ENCODE assay signal across 9 cellular contexts in the genomic region with DNA sequence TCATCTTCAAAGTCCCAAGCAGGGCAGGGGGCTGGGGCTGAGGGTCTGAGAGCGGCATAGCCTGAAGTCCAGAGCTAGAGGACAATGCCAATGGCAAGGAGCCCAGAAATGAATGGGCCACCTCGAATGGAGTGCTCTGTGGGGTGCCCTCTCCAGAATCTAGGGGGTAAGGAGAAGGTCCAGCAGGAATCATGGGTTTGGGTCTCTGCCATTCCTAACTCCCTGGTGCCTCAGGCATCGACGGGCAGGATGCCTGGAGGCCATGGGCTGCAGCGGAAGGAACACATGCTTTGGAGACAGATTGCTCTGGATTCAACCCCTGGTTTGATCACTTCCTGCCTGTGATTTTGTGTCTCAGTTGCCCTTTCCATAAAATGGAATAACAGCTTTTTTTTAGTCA. TPM values are rescaled to one million over a fixed set of nuclear protein-coding genes. Genes with fewer than 3 reads are reported as not detected.
DNase-seq lines count a peak whose midpoint lies in the region; TF ChIP-seq lines count a peak whose summit lies in the region.
"Not testable (repeated sequence)": the region's sequence is repeated elsewhere in the genome, so short reads cannot be mapped to it uniquely, and the experiment has no call there.
"Had no signal": no experiment of that assay in that cellular context is flagged by ENCODE, and none has a peak within 500 bp of the region (broad histone marks: within the 10 kb centered on the region; RNA-seq: fewer than 3 reads in every experiment).

No MANE protein-coding gene starts in this region.

- not testable (repeated sequence) for H3K36me3 ChIP-seq in neuronal stem cell (replicated peaks in 1 of 2; ENCODE audit: control insufficient read depth in 2 of 2, insufficient read depth in 2 of 2, low read length in 2 of 2)

- H2AFZ ChIP-seq in neuronal stem cell (ENCODE audit: low read length), result not testable (repeated sequence)

- H3K14ac ChIP-seq in neuronal stem cell (ENCODE audit: low read length), result not testable (repeated sequence)

- peak overlapping the region; percentile 53 for H2AK5ac ChIP-seq in neuronal stem cell (ENCODE audit: low read depth, low read length)

- peaks cover 22% of the 10 kb centered on the region for H3K4me1 Mint-ChIP-seq in glutamatergic neuron (ENCODE audit: low read depth, unreplicated experiment)

- not testable (repeated sequence) for H2BK120ac ChIP-seq in neuronal stem cell (ENCODE audit: low read depth, low read length)

- DNase-seq in A172 (ENCODE audit: low spot score) (peak; percentile 19), Daoy (ENCODE audit: low read depth) (peak; percentile 16), M059J (ENCODE audit: low read depth) (peak; percentile 75), RPMI7951 (ENCODE audit: low read depth) (peak; percentile 5), astrocyte of the hippocampus (ENCODE audit: low read depth, low spot score) (peak; percentile 32)
- not testable (repeated sequence) for DNase-seq in glutamatergic neuron; neuronal stem cell (ENCODE audit: low spot score)

- not testable (repeated sequence) for H3K36me3 Mint-ChIP-seq in glutamatergic neuron (ENCODE audit: unreplicated experiment)

- not testable (repeated sequence) for H3K4me3 Mint-ChIP-seq in glutamatergic neuron (ENCODE audit: unreplicated experiment)

- H3K27ac Mint-ChIP-seq in glutamatergic neuron (ENCODE audit: unreplicated experiment), result peak overlapping the region; percentile 28

- H2BK15ac ChIP-seq in neuronal stem cell (ENCODE audit: low read length), result not testable (repeated sequence)

- H4K91ac ChIP-seq in neuronal stem cell (ENCODE audit: low read depth, low read length, poor library complexity), result not testable (repeated sequence)

- not testable (repeated sequence) for H3K9me3 Mint-ChIP-seq in glutamatergic neuron (ENCODE audit: unreplicated experiment)

- H3K27me3 ChIP-seq in neuronal stem cell (ENCODE audit: control insufficient read depth in 3 of 3, insufficient read depth in 3 of 3, low read depth in 1 of 3, low read length in 3 of 3), result not testable (repeated sequence)

- WGBS in neuronal stem cell (ENCODE audit: extremely low coverage in 2 of 2, insufficient read length in 2 of 2, insufficient replicate concordance in 1 of 2), 2 donors, result no CpG with 5 or more reads among the region's 5 CpGs

- H2BK5ac ChIP-seq in neuronal stem cell (ENCODE audit: low read length), result not testable (repeated sequence)

- peak overlapping the region; percentile 3 for H3K18ac ChIP-seq in neuronal stem cell (ENCODE audit: low read length)

- not testable (repeated sequence) for H3K4me3 ChIP-seq in neuronal stem cell (ENCODE audit: low read length in 2 of 2)

- H4K8ac ChIP-seq in neuronal stem cell (ENCODE audit: low read depth, low read length), result not testable (repeated sequence)

- H2BK12ac ChIP-seq in neuronal stem cell (ENCODE audit: low read length), result not testable (repeated sequence)

- H3K9ac ChIP-seq in neuronal stem cell (ENCODE audit: low read depth, low read length, poor library complexity), result not testable (repeated sequence)

- not testable (repeated sequence) for H3K4ac ChIP-seq in neuronal stem cell (ENCODE audit: low read length)

- not testable (repeated sequence) for TF ChIP-seq CTCF in glutamatergic neuron (IDR thresholded peaks at IDR 0.05; ENCODE audit: partially characterized antibody, unreplicated experiment)

- H3K23ac ChIP-seq in neuronal stem cell (ENCODE audit: low read depth, low read length, poor library complexity), result not testable (repeated sequence)

- H3K4me2 ChIP-seq in neuronal stem cell (ENCODE audit: insufficient read depth, low read length, poor library complexity, severe bottlenecking), result not testable (repeated sequence)

- H3K9me3 ChIP-seq in neuronal stem cell (replicated peaks in 1 of 2; ENCODE audit: control insufficient read depth in 2 of 2, insufficient read depth in 1 of 2, low read depth in 1 of 2, low read length in 2 of 2), result not testable (repeated sequence)

- peaks cover 11% of the 10 kb centered on the region for H3K27me3 Mint-ChIP-seq in glutamatergic neuron (ENCODE audit: unreplicated experiment)

- not testable (repeated sequence) for H3K27ac ChIP-seq in neuronal stem cell (replicated peaks; ENCODE audit: low read length)

- H3K79me1 ChIP-seq in neuronal stem cell (ENCODE audit: low read depth, low read length), result not testable (repeated sequence)

- H3K4me1 ChIP-seq in neuronal stem cell (ENCODE audit: control insufficient read depth in 2 of 2, insufficient read depth in 1 of 2, low read depth in 1 of 2, low read length in 2 of 2), result not testable (repeated sequence)

RNA-seq across cellular contexts. Expression of a gene that starts 44.4 kb away (rescaled TPM):
- total RNA-seq in A172 (2014; rRNA removed; shearing (Covaris generic)), result 1.4 and 1.8 TPM in 2 replicates
- total RNA-seq in Daoy (2014; rRNA removed; shearing (Covaris generic)), result 0.17 and 0.57 TPM in 2 replicates
- total RNA-seq in M059J (2014; rRNA removed; shearing (Covaris generic)), result 5.2 and 6.1 TPM in 2 replicates
- total RNA-seq in RPMI7951 (2014; rRNA removed; shearing (Covaris generic)), result 5.4 and 12.6 TPM in 2 replicates
- 1.4 TPM for total RNA-seq in glutamatergic neuron (ENCODE audit: unreplicated experiment)
- 10.1 TPM for polyA plus RNA-seq in neuronal stem cell (2013, experiment 1 of 2)
- polyA plus RNA-seq in neuronal stem cell (2013, experiment 2 of 2), result 11.5 TPM
- total RNA-seq: H1, H7 had no signal
